ENCODE assay signal across 19 cellular contexts in the genomic region with DNA sequence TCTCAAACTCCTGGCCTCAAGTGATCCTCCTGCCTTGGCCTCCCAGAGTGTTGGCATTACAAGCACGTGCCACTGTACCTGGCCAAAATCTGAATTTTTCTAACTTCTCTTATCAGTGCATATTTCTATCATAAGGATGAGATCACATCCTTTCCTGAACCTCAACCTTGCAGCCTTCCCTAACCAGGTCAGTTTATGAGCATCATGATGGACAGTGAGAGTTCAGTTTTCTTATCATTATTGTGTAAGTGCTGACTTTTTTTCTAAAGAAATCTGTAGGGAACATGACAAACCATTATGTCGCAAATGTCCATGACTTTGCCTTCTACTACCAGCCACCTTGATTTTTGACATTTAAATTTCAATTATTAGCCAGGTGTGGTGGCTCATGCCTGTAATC.
"Had no signal": no experiment of that assay in that cellular context is flagged by ENCODE, and none has a peak within 500 bp of the region (broad histone marks: within the 10 kb centered on the region; RNA-seq: fewer than 3 reads in every experiment).

No MANE protein-coding gene starts in this region.

- H3K27ac ChIP-seq: neutrophil, parathyroid adenoma, thyroid gland had no signal

- ATAC-seq: activated CD4-positive, CD25-positive, alpha-beta regulatory T cell treated with anti-CD3 and anti-CD28 coated beads, Interleukin-2, amount 50 U/mL, for 24 hours; activated CD8-positive, alpha-beta memory T cell treated with anti-CD3 and anti-CD28 coated beads, Interleukin-2, amount 10 ng/mL, durations not matched to agents 7 days and 5 days; stimulated activated naive CD8-positive, alpha-beta T cell treated with anti-CD3 and anti-CD28 coated beads, Interleukin-15, Interleukin-2, amounts not matched to agents 100 U/mL and 50 U/mL, for 24 hours had no signal

- DNase-seq: activated CD4-positive, alpha-beta memory T cell treated with anti-CD3 and anti-CD28 coated beads, Interleukin-2, amount 10 ng/mL, durations not matched to agents 7 days and 5 days; activated CD4-positive, alpha-beta T cell treated with anti-CD3 and anti-CD28 coated beads, Interleukin-2, amount 10 ng/mL, durations not matched to agents 24 days and 14 days; activated CD8-positive, alpha-beta memory T cell treated with anti-CD3 and anti-CD28 coated beads, Interleukin-2, amount 10 ng/mL, durations not matched to agents 7 days and 5 days; activated effector memory CD4-positive, alpha-beta T cell treated with anti-CD3 and anti-CD28 coated beads, Interleukin-2, amount 50 U/mL, for 16 hours; activated T-cell treated with anti-CD3 and anti-CD28 coated beads for 4 hours; aorta; effector CD4-positive, alpha-beta T cell; erythroblast; foreskin melanocyte; hippocampal formation; stimulated activated CD4-positive, alpha-beta T cell treated with anti-CD3 and anti-CD28 coated beads, Interleukin-12 subunit alpha, Interleukin-12 subunit beta, amount 100 ng/mL, for 4 hours; stimulated activated CD4-positive, alpha-beta T cell treated with anti-CD3 and anti-CD28 coated beads, Interleukin-4, amount 100 ng/mL, for 4 hours; stimulated activated naive CD8-positive, alpha-beta T cell treated with anti-CD3 and anti-CD28 coated beads, Interleukin-15, Interleukin-2, amounts not matched to agents 100 U/mL and 50 U/mL, for 24 hours; substantia nigra; T1000; thyroid gland had no signal
